ENCODE assay signal across 8 cellular contexts in genomic region chr17:6831662-6832263, GRCh38. TPM values are rescaled to one million over a fixed set of nuclear protein-coding genes. Genes with fewer than 3 reads are reported as not detected.
DNase-seq lines count a peak whose midpoint lies in the region; ATAC-seq and TF ChIP-seq lines count a peak whose summit lies in the region.

Gene TEKT1 (minus strand): TSS chr17:6831729. CDS start chr17:6830376, 1,353 bp downstream.

- TF ChIP-seq CTCF in esophagus muscularis mucosa (IDR thresholded peaks at IDR 0.05) = no peak

- H3K9me3 ChIP-seq in esophagus muscularis mucosa = no peaks in the 10 kb centered on the region

- intact Hi-C loops in esophagus muscularis mucosa (cut with DNase I) = no loop called here

- no peak for ATAC-seq in HG03196 (IDR thresholded peaks at IDR 0.05; ENCODE audit: unreplicated experiment)

- 12% methylated on average over 6 of the region's 35 CpGs for WGBS in esophagus muscularis mucosa

- DNase-seq in GM04503 (ENCODE audit: low read depth) (peak; percentile 9), NCI-H2196 (lab: John Stamatoyannopoulos, UW; ENCODE audit: unreplicated experiment) (peak; percentile 52), activated T-cell treated with anti-CD3 and anti-CD28 coated beads for 4 hours (peak; percentile 50), esophagus muscularis mucosa (ENCODE audit: extremely low spot score) (peak; percentile 93), middle frontal gyrus (ENCODE audit: extremely low spot score, low spot score) (peak; percentile 50), NCI-H187 treated with DMSO at 0.1 percent for 48 hours (lab: John Stamatoyannopoulos, UW) (no peak)
- DNase-seq in stimulated activated CD8-positive, alpha-beta memory T cell treated with anti-CD3 and anti-CD28 coated beads, Interleukin-15, amount 100 ng/mL, for 48 hours (ENCODE audit: low read depth in 2 of 2) = peak; percentile 34 to 46

- peaks cover 0 to 12% (median 10%) of the 10 kb centered on the region in 4 donors for H3K4me1 ChIP-seq in esophagus muscularis mucosa

- TF ChIP-seq POLR2A in esophagus muscularis mucosa (IDR thresholded peaks at IDR 0.05; ENCODE audit: low read depth) = no peak

- H3K27ac ChIP-seq in esophagus muscularis mucosa (replicated peaks in 1 of 4) = no peak within 1 kb of the TSS

- H3K27me3 ChIP-seq in esophagus muscularis mucosa = peaks cover 0 to 69% (median 17%) of the 10 kb centered on the region in 4 donors

- H3K36me3 ChIP-seq in esophagus muscularis mucosa = no peaks in the 10 kb centered on the region

- no peak for TF ChIP-seq EP300 in esophagus muscularis mucosa (IDR thresholded peaks at IDR 0.05)

- H3K4me3 ChIP-seq in esophagus muscularis mucosa = peak within 1 kb of the TSS; percentile 28 to 51 (median 34)

RNA-seq across cellular contexts. Expression of gene TEKT1, which starts in this region (rescaled TPM):
- total RNA-seq in esophagus muscularis mucosa = not detected

Comparison
In these comparisons a context has a peak if more than half of its experiments do, and no peak if none do; other contexts are left out.
1. Peak in DNase-seq and H3K4me3 ChIP-seq in esophagus muscularis mucosa; RNA of the gene not detected or under 1 TPM.